ENCODE assay signal across 1 cellular context in genomic region chr3:42839616-42840015, GRCh38.
TF ChIP-seq lines count a peak whose summit lies in the region.

No MANE protein-coding gene starts in this region.

TF ChIP-seq in HepG2, 621 proteins besides CTCF, POLR2A, EP300 and RAD21:
- TF ChIP-seq DBP (CRISPR knock-in tag; IDR thresholded peaks at IDR 0.05; ENCODE audit: not compliant biosample characterization) = no peak
- 0 out of 2 replicates have a peak, but pooled peaks have one; percentile 31 for TF ChIP-seq HDAC2 (CRISPR knock-in tag; IDR thresholded peaks at IDR 0.05)
- TF ChIP-seq GATAD2A (CRISPR knock-in tag; IDR thresholded peaks at IDR 0.05) = 0 out of 2 replicates have a peak, but pooled peaks have one; percentile 19
- peak; percentile 86 for TF ChIP-seq SMC3 (IDR thresholded peaks at IDR 0.05; ENCODE audit: low read length)
- TF ChIP-seq ZNF501 (CRISPR knock-in tag; IDR thresholded peaks at IDR 0.05) = 0 out of 2 replicates have a peak, but pooled peaks have one; percentile 11
- no peak for TF ChIP-seq FOXM1 (CRISPR knock-in tag; IDR thresholded peaks at IDR 0.05)
- TF ChIP-seq SOX13 (IDR thresholded peaks at IDR 0.05) = no peak
- TF ChIP-seq SOX13 (CRISPR knock-in tag; conservative IDR thresholded peaks at IDR 0.05 in 1 of 2, IDR thresholded peaks at IDR 0.05 in 1 of 2) = peak in 1 of 2 experiments; percentile 9; a peak in 1 of 4 replicates
- peak; percentile 64 for TF ChIP-seq STAG1 (CRISPR knock-in tag; IDR thresholded peaks at IDR 0.05)
